Comparison of ENCODE assay signal across 18 cellular contexts in the genomic region with DNA sequence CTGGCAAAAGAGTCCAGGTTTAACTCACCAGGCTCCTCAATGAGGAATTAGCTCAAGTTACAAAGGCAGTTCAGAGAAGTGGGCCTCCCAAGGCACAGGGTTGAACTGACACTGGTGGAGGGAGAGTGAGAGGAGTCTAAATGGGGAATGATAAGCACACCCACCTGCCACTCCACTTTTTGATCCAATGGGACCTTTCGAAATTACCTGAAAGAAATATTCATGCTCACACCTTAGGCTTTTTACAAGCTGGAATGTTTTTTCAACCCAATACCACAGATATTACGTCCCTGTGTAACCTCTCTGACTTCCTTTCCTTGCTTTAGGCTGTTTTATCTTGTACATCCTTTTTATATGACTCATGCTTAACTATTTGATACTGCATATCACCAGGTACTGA.
A peak's percentile ranks its signal among the peaks of the same experiment; 100 is the strongest.
DNase-seq lines count a peak whose midpoint lies in the region; ATAC-seq, FAIRE-seq and TF ChIP-seq lines count a peak whose summit lies in the region.
"Had no signal": no experiment of that assay in that cellular context is flagged by ENCODE, and none has a peak within 500 bp of the region (broad histone marks: within the 10 kb centered on the region; RNA-seq: fewer than 3 reads in every experiment).

No MANE protein-coding gene starts in this region.

- H3K9me2 ChIP-seq in Karpas-422 (replicated peaks; ENCODE audit: insufficient read depth, low read length): no peaks in the 10 kb centered on the region
- H3K9me2 ChIP-seq: SK-N-SH had no signal

- H3K4me1 ChIP-seq in Karpas-422 (ENCODE audit: low read length) (peaks cover 56% of the 10 kb centered on the region), left lung (no peaks in the 10 kb centered on the region)
- H3K4me1 ChIP-seq: Peyer's patch, uterus had no signal

- no peaks in the 10 kb centered on the region for H4K20me1 ChIP-seq in Karpas-422 (ENCODE audit: insufficient read depth, low read depth, low read length)
- H4K20me1 ChIP-seq: BLaER1 treated with 17β-estradiol and CSF1 and Interleukin-3, amounts not matched to agents 10 nM and 100 nM had no signal

- FAIRE-seq in GM19239 (lab: Jason Lieb, UNC): no peak

- H3K27me3 ChIP-seq in Karpas-422 (ENCODE audit: low read length) (no peaks in the 10 kb centered on the region), kidney epithelial cell (ENCODE audit: control insufficient read depth, insufficient read depth, low read length) (no peaks in the 10 kb centered on the region), left lung (no peaks in the 10 kb centered on the region)
- H3K27me3 ChIP-seq: BLaER1 treated with 17β-estradiol and CSF1 and Interleukin-3, amounts not matched to agents 10 nM and 100 nM; Peyer's patch; uterus had no signal

- TF ChIP-seq CTCF in VCaP (conservative IDR thresholded peaks at IDR 0.05): no peak
- no peak for TF ChIP-seq CTCF in kidney epithelial cell (IDR thresholded peaks at IDR 0.05; ENCODE audit: insufficient read depth, low read length, poor library complexity, severe bottlenecking)
- no peak for TF ChIP-seq CTCF in left lung (IDR thresholded peaks at IDR 0.05)

- no peaks in the 10 kb centered on the region for H3K36me3 ChIP-seq in Karpas-422 (ENCODE audit: insufficient read depth, low read length)
- H3K36me3 ChIP-seq in kidney epithelial cell (ENCODE audit: control insufficient read depth, insufficient read depth, low read length): no peaks in the 10 kb centered on the region
- H3K36me3 ChIP-seq in left lung: no peaks in the 10 kb centered on the region
- H3K36me3 ChIP-seq: BLaER1 treated with 17β-estradiol and CSF1 and Interleukin-3, amounts not matched to agents 10 nM and 100 nM; Peyer's patch; uterus had no signal

- no peak for ATAC-seq in HG02642 (IDR thresholded peaks at IDR 0.05; ENCODE audit: poor library complexity, unreplicated experiment)
- no peak for ATAC-seq in left lung
- ATAC-seq: activated CD4-positive, CD25-positive, alpha-beta regulatory T cell treated with anti-CD3 and anti-CD28 coated beads, Interleukin-2, amount 50 U/mL, for 24 hours; effector memory CD8-positive, alpha-beta T cell had no signal

- H3K4me3 ChIP-seq in Karpas-422 (ENCODE audit: low read length): peak overlapping the region; percentile 51; the same call in 1 of the 2 replicates
- H3K4me3 ChIP-seq in kidney epithelial cell (ENCODE audit: low read depth, low read length): no peak overlapping the region
- no peak overlapping the region for H3K4me3 ChIP-seq in left lung
- H3K4me3 ChIP-seq: BLaER1 treated with 17β-estradiol and CSF1 and Interleukin-3, amounts not matched to agents 10 nM and 100 nM; Peyer's patch; uterus had no signal

- H2AFZ ChIP-seq in Karpas-422 (ENCODE audit: low read length): peak overlapping the region; percentile 2; the same call in 1 of the 2 replicates

- H3K79me2 ChIP-seq in Karpas-422 (ENCODE audit: low read length): no peaks in the 10 kb centered on the region

- peak; percentile 66 for DNase-seq in A172 (ENCODE audit: low spot score)
- peak; percentile 79 for DNase-seq in Karpas-422
- DNase-seq in kidney epithelial cell (ENCODE audit: low read depth): peak; percentile 14
- DNase-seq in DMS 273 (lab: John Stamatoyannopoulos, UW; ENCODE audit: unreplicated experiment): no peak
- DNase-seq in GM19239 (ENCODE audit: insufficient read length, low spot score): no peak
- no peak for DNase-seq in left lung
- DNase-seq: DMS 273 treated with DMSO at 0.1 percent for 48 hours; effector memory CD8-positive, alpha-beta T cell; left cardiac atrium; NCI-H2171 treated with DMSO at 0.1 percent for 48 hours; Peyer's patch; SK-N-SH; T-helper 9 cell; uterus had no signal

- H3K9me3 ChIP-seq in Karpas-422 (ENCODE audit: low read length): no peaks in the 10 kb centered on the region
- no peaks in the 10 kb centered on the region for H3K9me3 ChIP-seq in left lung
- H3K9me3 ChIP-seq: Peyer's patch, SK-N-SH, uterus had no signal

- H3K27ac ChIP-seq in Karpas-422 (ENCODE audit: low read length): peak overlapping the region; percentile 88
- H3K27ac ChIP-seq in VCaP: peak overlapping the region; percentile 86
- no peak overlapping the region for H3K27ac ChIP-seq in left lung
- H3K27ac ChIP-seq: BLaER1 treated with 17β-estradiol and CSF1 and Interleukin-3, amounts not matched to agents 10 nM and 100 nM; Peyer's patch; uterus had no signal

- H3K9ac ChIP-seq in Karpas-422 (ENCODE audit: low read length): peak overlapping the region; percentile 43
- H3K9ac ChIP-seq: BLaER1 treated with 17β-estradiol and CSF1 and Interleukin-3, amounts not matched to agents 10 nM and 100 nM; SK-N-SH had no signal

- intact Hi-C loops in left lung (cut with DNase I): no loop called here

- H3K4me2 ChIP-seq in Karpas-422 (ENCODE audit: low read depth, low read length, poor library complexity, severe bottlenecking): peak overlapping the region; percentile 64
- H3K4me2 ChIP-seq: BLaER1 treated with 17β-estradiol and CSF1 and Interleukin-3, amounts not matched to agents 10 nM and 100 nM; SK-N-SH had no signal

Comparison
In these comparisons a context has a peak if more than half of its experiments do, and no peak if none do; other contexts are left out.
1. DNase-seq: peak in A172 (single experiment), Karpas-422 (single experiment) and kidney epithelial cell (single experiment); none in DMS 273 (single experiment), GM19239 (single experiment) and left lung (0 of 2).
2. H3K27ac ChIP-seq: peak in Karpas-422 (single experiment) and VCaP (single experiment); none in left lung (0 of 2).